In the genomic region with DNA sequence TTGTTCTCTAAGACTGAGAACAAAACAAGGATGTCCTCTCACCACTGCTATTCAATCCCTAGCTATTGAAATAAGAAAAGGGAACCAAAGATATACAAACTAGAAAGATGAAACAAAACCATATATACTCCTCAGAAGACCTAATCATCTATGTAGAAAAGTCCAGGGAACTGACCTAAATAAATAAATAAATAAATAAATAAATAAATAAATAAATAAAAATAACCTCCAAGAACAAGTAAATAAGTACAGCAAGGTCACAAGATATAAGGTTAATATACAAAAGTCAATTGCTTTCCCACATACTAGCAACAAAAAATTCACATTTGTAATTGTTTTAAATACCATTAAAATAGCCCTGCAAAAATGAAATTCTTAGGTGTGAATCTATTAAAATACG, we compare ENCODE assay signal across 1 cellular context.
A peak's percentile ranks its signal among the peaks of the same experiment; 100 is the strongest.
TF ChIP-seq lines count a peak whose summit lies in the region.

No MANE protein-coding gene starts in this region.

TF ChIP-seq in HEK293, 187 proteins besides CTCF, POLR2A, EP300 and RAD21 (continued from another document and continues in another):
- TF ChIP-seq ZNF302 (tag by site-specific recombination; IDR thresholded peaks at IDR 0.05; ENCODE audit: low read depth) (0 out of 2 replicates have a peak, but pooled peaks have one; percentile 53), GLIS2 (tag by site-specific recombination; IDR thresholded peaks at IDR 0.05) (no peak), ZNF791 (tag by site-specific recombination; IDR thresholded peaks at IDR 0.05) (peak; percentile 74; the same call in 1 of the 2 replicates), SCRT1 (tag by site-specific recombination; IDR thresholded peaks at IDR 0.05; ENCODE audit: borderline replicate concordance) (no peak), ZNF530 (tag by site-specific recombination; IDR thresholded peaks at IDR 0.05; ENCODE audit: low read depth) (0 out of 2 replicates have a peak, but pooled peaks have one; percentile 71), ZNF596 (tag by site-specific recombination; IDR thresholded peaks at IDR 0.05) (no peak), ZBTB21 (tag by site-specific recombination; IDR thresholded peaks at IDR 0.05) (0 out of 2 replicates have a peak, but pooled peaks have one; percentile 39), ZNF664 (tag by site-specific recombination; IDR thresholded peaks at IDR 0.05) (peak; percentile 66; the same call in 1 of the 2 replicates), MZF1 (tag by site-specific recombination; IDR thresholded peaks at IDR 0.05; ENCODE audit: borderline replicate concordance) (peak; percentile 29; the same call in 1 of the 2 replicates), WT1 (tag by site-specific recombination; IDR thresholded peaks at IDR 0.05) (no peak), GLI2 (tag by site-specific recombination; IDR thresholded peaks at IDR 0.05; ENCODE audit: borderline replicate concordance, low read depth) (no peak; the same call in 1 of the 2 replicates), FEZF1 (tag by site-specific recombination; IDR thresholded peaks at IDR 0.05) (no peak), BCL11A (tag by site-specific recombination; IDR thresholded peaks at IDR 0.05; ENCODE audit: low read depth) (no peak), ZNF792 (tag by site-specific recombination; IDR thresholded peaks at IDR 0.05) (no peak), ZNF121 (tag by site-specific recombination; IDR thresholded peaks at IDR 0.05) (peak; percentile 35; the same call in 1 of the 2 replicates), ZNF560 (tag by site-specific recombination; IDR thresholded peaks at IDR 0.05; ENCODE audit: borderline replicate concordance) (peak; percentile 67; the same call in 1 of the 2 replicates), ZNF510 (tag by site-specific recombination; IDR thresholded peaks at IDR 0.05; ENCODE audit: insufficient replicate concordance) (peak; percentile 91), SCRT2 (tag by site-specific recombination; IDR thresholded peaks at IDR 0.05) (no peak), ZNF138 (tag by site-specific recombination; IDR thresholded peaks at IDR 0.05; ENCODE audit: borderline replicate concordance) (peak; percentile 74; the same call in 1 of the 2 replicates), ZNF416 (tag by site-specific recombination; IDR thresholded peaks at IDR 0.05) (no peak), ZNF777 (tag by site-specific recombination; IDR thresholded peaks at IDR 0.05; ENCODE audit: borderline replicate concordance) (no peak), MYNN (tag by site-specific recombination; IDR thresholded peaks at IDR 0.05; ENCODE audit: borderline replicate concordance) (no peak), ZNF341 (tag by site-specific recombination; IDR thresholded peaks at IDR 0.05; ENCODE audit: low read depth) (peak; percentile 27; the same call in 1 of the 2 replicates), ZNF830 (tag by site-specific recombination; IDR thresholded peaks at IDR 0.05; ENCODE audit: low read depth) (no peak), ZNF629 (tag by site-specific recombination; IDR thresholded peaks at IDR 0.05) (peak; percentile 57), ZNF654 (tag by site-specific recombination; IDR thresholded peaks at IDR 0.05; ENCODE audit: low read depth) (peak; percentile 38; the same call in 1 of the 2 replicates), ZNF548 (tag by site-specific recombination; IDR thresholded peaks at IDR 0.05) (no peak), HOXD13 (CRISPR knock-in tag; IDR thresholded peaks at IDR 0.05; ENCODE audit: borderline replicate concordance) (no peak), ZNF561 (tag by site-specific recombination; IDR thresholded peaks at IDR 0.05; ENCODE audit: borderline replicate concordance) (no peak), ZNF248 (tag by site-specific recombination; IDR thresholded peaks at IDR 0.05) (no peak), ZNF544 (tag by site-specific recombination; IDR thresholded peaks at IDR 0.05) (no peak), ZNF621 (tag by site-specific recombination; IDR thresholded peaks at IDR 0.05) (no peak), ZNF670 (tag by site-specific recombination; IDR thresholded peaks at IDR 0.05; ENCODE audit: low read depth) (no peak), ZNF623 (tag by site-specific recombination; IDR thresholded peaks at IDR 0.05) (peak; percentile 85), ZBTB8A (tag by site-specific recombination; IDR thresholded peaks at IDR 0.05) (peak; percentile 85), IKZF3 (tag by site-specific recombination; IDR thresholded peaks at IDR 0.05) (no peak), ZNF394 (tag by site-specific recombination; IDR thresholded peaks at IDR 0.05; ENCODE audit: borderline replicate concordance) (peak; percentile 96), ZNF549 (tag by site-specific recombination; IDR thresholded peaks at IDR 0.05) (no peak), ZNF239 (tag by site-specific recombination; IDR thresholded peaks at IDR 0.05) (no peak)
- TF ChIP-seq, protein P1, sequence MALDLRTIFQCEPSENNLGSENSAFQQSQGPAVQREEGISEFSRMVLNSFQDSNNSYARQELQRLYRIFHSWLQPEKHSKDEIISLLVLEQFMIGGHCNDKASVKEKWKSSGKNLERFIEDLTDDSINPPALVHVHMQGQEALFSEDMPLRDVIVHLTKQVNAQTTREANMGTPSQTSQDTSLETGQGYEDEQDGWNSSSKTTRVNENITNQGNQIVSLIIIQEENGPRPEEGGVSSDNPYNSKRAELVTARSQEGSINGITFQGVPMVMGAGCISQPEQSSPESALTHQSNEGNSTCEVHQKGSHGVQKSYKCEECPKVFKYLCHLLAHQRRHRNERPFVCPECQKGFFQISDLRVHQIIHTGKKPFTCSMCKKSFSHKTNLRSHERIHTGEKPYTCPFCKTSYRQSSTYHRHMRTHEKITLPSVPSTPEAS (tag by site-specific recombination; IDR thresholded peaks at IDR 0.05) = no peak
- TF ChIP-seq, protein P2, sequence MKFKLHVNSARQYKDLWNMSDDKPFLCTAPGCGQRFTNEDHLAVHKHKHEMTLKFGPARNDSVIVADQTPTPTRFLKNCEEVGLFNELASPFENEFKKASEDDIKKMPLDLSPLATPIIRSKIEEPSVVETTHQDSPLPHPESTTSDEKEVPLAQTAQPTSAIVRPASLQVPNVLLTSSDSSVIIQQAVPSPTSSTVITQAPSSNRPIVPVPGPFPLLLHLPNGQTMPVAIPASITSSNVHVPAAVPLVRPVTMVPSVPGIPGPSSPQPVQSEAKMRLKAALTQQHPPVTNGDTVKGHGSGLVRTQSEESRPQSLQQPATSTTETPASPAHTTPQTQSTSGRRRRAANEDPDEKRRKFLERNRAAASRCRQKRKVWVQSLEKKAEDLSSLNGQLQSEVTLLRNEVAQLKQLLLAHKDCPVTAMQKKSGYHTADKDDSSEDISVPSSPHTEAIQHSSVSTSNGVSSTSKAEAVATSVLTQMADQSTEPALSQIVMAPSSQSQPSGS (tag by site-specific recombination; IDR thresholded peaks at IDR 0.05; ENCODE audit: low read depth) = no peak
- TF ChIP-seq, protein P3, sequence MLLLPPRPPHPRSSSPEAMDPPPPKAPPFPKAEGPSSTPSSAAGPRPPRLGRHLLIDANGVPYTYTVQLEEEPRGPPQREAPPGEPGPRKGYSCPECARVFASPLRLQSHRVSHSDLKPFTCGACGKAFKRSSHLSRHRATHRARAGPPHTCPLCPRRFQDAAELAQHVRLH (tag by site-specific recombination; IDR thresholded peaks at IDR 0.05) = peak; percentile 71; the same call in 1 of the 2 replicates
- TF ChIP-seq, protein P4, sequence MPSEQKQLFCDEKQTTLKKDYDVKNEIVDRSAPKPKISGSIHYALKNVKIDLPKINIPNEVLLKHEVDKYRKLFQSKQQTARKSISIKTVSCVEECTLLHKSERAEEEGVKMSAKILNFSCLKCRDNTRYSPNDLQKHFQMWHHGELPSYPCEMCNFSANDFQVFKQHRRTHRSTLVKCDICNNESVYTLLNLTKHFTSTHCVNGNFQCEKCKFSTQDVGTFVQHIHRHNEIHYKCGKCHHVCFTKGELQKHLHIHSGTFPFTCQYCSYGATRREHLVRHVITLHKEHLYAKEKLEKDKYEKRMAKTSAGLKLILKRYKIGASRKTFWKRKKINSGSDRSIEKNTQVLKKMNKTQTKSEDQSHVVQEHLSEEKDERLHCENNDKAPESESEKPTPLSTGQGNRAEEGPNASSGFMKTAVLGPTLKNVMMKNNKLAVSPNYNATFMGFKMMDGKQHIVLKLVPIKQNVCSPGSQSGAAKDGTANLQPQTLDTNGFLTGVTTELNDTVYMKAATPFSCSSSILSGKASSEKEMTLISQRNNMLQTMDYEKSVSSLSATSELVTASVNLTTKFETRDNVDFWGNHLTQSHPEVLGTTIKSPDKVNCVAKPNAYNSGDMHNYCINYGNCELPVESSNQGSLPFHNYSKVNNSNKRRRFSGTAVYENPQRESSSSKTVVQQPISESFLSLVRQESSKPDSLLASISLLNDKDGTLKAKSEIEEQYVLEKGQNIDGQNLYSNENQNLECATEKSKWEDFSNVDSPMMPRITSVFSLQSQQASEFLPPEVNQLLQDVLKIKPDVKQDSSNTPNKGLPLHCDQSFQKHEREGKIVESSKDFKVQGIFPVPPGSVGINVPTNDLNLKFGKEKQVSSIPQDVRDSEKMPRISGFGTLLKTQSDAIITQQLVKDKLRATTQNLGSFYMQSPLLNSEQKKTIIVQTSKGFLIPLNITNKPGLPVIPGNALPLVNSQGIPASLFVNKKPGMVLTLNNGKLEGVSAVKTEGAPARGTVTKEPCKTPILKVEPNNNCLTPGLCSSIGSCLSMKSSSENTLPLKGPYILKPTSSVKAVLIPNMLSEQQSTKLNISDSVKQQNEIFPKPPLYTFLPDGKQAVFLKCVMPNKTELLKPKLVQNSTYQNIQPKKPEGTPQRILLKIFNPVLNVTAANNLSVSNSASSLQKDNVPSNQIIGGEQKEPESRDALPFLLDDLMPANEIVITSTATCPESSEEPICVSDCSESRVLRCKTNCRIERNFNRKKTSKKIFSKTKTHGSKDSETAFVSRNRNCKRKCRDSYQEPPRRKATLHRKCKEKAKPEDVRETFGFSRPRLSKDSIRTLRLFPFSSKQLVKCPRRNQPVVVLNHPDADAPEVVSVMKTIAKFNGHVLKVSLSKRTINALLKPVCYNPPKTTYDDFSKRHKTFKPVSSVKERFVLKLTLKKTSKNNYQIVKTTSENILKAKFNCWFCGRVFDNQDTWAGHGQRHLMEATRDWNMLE (tag by site-specific recombination; conservative IDR thresholded peaks at IDR 0.05; ENCODE audit: low read depth) = peak; percentile 90
- TF ChIP-seq, protein P5, sequence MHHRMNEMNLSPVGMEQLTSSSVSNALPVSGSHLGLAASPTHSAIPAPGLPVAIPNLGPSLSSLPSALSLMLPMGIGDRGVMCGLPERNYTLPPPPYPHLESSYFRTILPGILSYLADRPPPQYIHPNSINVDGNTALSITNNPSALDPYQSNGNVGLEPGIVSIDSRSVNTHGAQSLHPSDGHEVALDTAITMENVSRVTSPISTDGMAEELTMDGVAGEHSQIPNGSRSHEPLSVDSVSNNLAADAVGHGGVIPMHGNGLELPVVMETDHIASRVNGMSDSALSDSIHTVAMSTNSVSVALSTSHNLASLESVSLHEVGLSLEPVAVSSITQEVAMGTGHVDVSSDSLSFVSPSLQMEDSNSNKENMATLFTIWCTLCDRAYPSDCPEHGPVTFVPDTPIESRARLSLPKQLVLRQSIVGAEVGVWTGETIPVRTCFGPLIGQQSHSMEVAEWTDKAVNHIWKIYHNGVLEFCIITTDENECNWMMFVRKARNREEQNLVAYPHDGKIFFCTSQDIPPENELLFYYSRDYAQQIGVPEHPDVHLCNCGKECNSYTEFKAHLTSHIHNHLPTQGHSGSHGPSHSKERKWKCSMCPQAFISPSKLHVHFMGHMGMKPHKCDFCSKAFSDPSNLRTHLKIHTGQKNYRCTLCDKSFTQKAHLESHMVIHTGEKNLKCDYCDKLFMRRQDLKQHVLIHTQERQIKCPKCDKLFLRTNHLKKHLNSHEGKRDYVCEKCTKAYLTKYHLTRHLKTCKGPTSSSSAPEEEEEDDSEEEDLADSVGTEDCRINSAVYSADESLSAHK (tag by site-specific recombination; IDR thresholded peaks at IDR 0.05) = no peak
- TF ChIP-seq, protein P6, sequence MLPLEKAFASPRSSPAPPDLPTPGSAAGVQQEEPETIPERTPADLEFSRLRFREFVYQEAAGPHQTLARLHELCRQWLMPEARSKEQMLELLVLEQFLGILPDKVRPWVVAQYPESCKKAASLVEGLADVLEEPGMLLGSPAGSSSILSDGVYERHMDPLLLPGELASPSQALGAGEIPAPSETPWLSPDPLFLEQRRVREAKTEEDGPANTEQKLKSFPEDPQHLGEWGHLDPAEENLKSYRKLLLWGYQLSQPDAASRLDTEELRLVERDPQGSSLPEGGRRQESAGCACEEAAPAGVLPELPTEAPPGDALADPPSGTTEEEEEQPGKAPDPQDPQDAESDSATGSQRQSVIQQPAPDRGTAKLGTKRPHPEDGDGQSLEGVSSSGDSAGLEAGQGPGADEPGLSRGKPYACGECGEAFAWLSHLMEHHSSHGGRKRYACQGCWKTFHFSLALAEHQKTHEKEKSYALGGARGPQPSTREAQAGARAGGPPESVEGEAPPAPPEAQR (tag by site-specific recombination; IDR thresholded peaks at IDR 0.05) = no peak
- TF ChIP-seq, protein P7, sequence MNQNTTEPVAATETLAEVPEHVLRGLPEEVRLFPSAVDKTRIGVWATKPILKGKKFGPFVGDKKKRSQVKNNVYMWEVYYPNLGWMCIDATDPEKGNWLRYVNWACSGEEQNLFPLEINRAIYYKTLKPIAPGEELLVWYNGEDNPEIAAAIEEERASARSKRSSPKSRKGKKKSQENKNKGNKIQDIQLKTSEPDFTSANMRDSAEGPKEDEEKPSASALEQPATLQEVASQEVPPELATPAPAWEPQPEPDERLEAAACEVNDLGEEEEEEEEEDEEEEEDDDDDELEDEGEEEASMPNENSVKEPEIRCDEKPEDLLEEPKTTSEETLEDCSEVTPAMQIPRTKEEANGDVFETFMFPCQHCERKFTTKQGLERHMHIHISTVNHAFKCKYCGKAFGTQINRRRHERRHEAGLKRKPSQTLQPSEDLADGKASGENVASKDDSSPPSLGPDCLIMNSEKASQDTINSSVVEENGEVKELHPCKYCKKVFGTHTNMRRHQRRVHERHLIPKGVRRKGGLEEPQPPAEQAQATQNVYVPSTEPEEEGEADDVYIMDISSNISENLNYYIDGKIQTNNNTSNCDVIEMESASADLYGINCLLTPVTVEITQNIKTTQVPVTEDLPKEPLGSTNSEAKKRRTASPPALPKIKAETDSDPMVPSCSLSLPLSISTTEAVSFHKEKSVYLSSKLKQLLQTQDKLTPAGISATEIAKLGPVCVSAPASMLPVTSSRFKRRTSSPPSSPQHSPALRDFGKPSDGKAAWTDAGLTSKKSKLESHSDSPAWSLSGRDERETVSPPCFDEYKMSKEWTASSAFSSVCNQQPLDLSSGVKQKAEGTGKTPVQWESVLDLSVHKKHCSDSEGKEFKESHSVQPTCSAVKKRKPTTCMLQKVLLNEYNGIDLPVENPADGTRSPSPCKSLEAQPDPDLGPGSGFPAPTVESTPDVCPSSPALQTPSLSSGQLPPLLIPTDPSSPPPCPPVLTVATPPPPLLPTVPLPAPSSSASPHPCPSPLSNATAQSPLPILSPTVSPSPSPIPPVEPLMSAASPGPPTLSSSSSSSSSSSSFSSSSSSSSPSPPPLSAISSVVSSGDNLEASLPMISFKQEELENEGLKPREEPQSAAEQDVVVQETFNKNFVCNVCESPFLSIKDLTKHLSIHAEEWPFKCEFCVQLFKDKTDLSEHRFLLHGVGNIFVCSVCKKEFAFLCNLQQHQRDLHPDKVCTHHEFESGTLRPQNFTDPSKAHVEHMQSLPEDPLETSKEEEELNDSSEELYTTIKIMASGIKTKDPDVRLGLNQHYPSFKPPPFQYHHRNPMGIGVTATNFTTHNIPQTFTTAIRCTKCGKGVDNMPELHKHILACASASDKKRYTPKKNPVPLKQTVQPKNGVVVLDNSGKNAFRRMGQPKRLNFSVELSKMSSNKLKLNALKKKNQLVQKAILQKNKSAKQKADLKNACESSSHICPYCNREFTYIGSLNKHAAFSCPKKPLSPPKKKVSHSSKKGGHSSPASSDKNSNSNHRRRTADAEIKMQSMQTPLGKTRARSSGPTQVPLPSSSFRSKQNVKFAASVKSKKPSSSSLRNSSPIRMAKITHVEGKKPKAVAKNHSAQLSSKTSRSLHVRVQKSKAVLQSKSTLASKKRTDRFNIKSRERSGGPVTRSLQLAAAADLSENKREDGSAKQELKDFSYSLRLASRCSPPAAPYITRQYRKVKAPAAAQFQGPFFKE (tag by site-specific recombination; IDR thresholded peaks at IDR 0.05; ENCODE audit: borderline replicate concordance) = no peak
